In the genomic region with DNA sequence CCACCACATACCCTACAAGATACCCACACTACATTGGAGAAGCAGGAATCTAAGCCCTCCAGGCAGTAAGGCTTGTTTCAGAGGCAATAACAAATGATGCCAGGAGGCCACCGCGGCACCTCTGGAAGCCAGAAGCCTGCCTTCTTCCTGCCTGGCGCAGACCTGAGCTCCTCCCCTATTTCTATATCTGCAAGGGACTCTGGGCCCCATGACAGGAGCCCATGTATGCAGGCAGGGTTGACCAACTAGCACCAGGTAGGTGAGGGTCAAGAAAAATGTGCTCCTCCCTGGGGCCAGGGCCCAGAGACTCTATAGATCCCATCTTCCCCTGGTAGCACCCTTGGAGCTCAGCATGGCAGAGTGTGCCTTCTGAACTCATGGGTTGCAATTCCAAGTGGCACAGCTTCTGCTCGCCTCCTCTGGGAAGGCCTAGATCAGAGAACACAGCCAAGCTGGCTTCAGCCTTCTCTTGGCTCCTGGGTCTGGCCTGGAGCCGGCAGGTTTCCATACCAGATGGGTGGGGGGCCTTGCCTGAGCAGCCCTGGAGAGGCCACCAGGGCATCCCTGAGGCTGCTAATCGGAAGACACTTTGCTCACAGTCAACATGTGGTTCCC, we compare ENCODE assay signal across 9 cellular contexts.
DNase-seq lines count a peak whose midpoint lies in the region; ATAC-seq and TF ChIP-seq lines count a peak whose summit lies in the region.
"Had no signal": no experiment of that assay in that cellular context is flagged by ENCODE, and none has a peak within 500 bp of the region (broad histone marks: within the 10 kb centered on the region; RNA-seq: fewer than 3 reads in every experiment).

No MANE protein-coding gene starts in this region.

- H3K9me3 ChIP-seq in upper lobe of left lung (no peaks in the 10 kb centered on the region), trophoblast cell (ENCODE audit: insufficient read depth, low read depth, low read length) (no peaks in the 10 kb centered on the region)

- peak overlapping the region in 3 of 4 donors; percentile 54 to 70 (median 57) for H3K27ac ChIP-seq in upper lobe of left lung
- H3K27ac ChIP-seq in trophoblast cell (ENCODE audit: low read depth, low read length), result no peak overlapping the region
- H3K27ac ChIP-seq: C4-2B had no signal

- H3K4ac ChIP-seq in trophoblast cell (ENCODE audit: low read depth, low read length), result no peak overlapping the region

- no peak overlapping the region for H4K91ac ChIP-seq in trophoblast cell (ENCODE audit: low read depth, low read length)

- no peak for TF ChIP-seq POLR2A in upper lobe of left lung (IDR thresholded peaks at IDR 0.05)

- TF ChIP-seq EP300 in upper lobe of left lung (IDR thresholded peaks at IDR 0.05), result no peak

- no peak overlapping the region for H3K23ac ChIP-seq in trophoblast cell (ENCODE audit: low read length)

- no peak overlapping the region for H3K4me2 ChIP-seq in trophoblast cell (ENCODE audit: low read length)

- no peaks in the 10 kb centered on the region for H3K27me3 ChIP-seq in upper lobe of left lung
- H3K27me3 ChIP-seq in trophoblast cell (ENCODE audit: insufficient read depth, low read length), result no peaks in the 10 kb centered on the region

- intact Hi-C loops in left ventricle myocardium superior (cut with micrococcal nuclease), result loop anchor here (5.0 kb wide), 1 partner anchor 194 kb away; no protein-coding TSS in a partner anchor

- peak overlapping the region; percentile 88 for H3K27ac Mint-ChIP-seq in activated T-cell treated with anti-CD3 and anti-CD28 coated beads, Interleukin-2, amount 50 U/mL, for 24 hours

- H3K36me3 Mint-ChIP-seq in activated T-cell treated with anti-CD3 and anti-CD28 coated beads, Interleukin-2, amount 50 U/mL, for 24 hours (ENCODE audit: low read depth), result peaks cover 80% of the 10 kb centered on the region
- H3K36me3 Mint-ChIP-seq in activated T-cell treated with anti-CD3 and anti-CD28 coated beads, Interleukin-2, amount 50 U/mL, for 4 hours (ENCODE audit: insufficient read depth), result peaks cover 22% of the 10 kb centered on the region

- H3K79me1 ChIP-seq in trophoblast cell (ENCODE audit: low read length), result no peaks in the 10 kb centered on the region

- H3K9ac ChIP-seq in trophoblast cell (ENCODE audit: low read length), result no peak overlapping the region

- H3K14ac ChIP-seq in trophoblast cell (ENCODE audit: low read length), result no peak overlapping the region

- no peak for DNase-seq in activated T-cell treated with anti-CD3 and anti-CD28 coated beads, Interleukin-2, amount 50 U/mL, for 24 hours
- no peak for DNase-seq in activated T-cell treated with anti-CD3 and anti-CD28 coated beads, Interleukin-2, amount 50 U/mL, for 4 hours
- DNase-seq in NCI-H1694 (lab: John Stamatoyannopoulos, UW) (peak; percentile 75), left ventricle myocardium superior (peak; percentile 10), upper lobe of left lung (peak in 1 of 2 donors; percentile 19), trophoblast cell (no peak), NCI-H526 treated with DMSO at 0.1 percent for 48 hours (lab: John Stamatoyannopoulos, UW) (no peak)

- H3K4me3 Mint-ChIP-seq in activated T-cell treated with anti-CD3 and anti-CD28 coated beads, Interleukin-2, amount 50 U/mL, for 24 hours, result no peak overlapping the region
- H3K4me3 Mint-ChIP-seq in activated T-cell treated with anti-CD3 and anti-CD28 coated beads, Interleukin-2, amount 50 U/mL, for 4 hours, result no peak overlapping the region

- no peaks in the 10 kb centered on the region for H3K27me3 Mint-ChIP-seq in activated T-cell treated with anti-CD3 and anti-CD28 coated beads, Interleukin-2, amount 50 U/mL, for 24 hours
- no peaks in the 10 kb centered on the region for H3K27me3 Mint-ChIP-seq in activated T-cell treated with anti-CD3 and anti-CD28 coated beads, Interleukin-2, amount 50 U/mL, for 4 hours (ENCODE audit: low read depth)

- H4K8ac ChIP-seq in trophoblast cell (ENCODE audit: low read depth, low read length), result no peak overlapping the region

- H2BK120ac ChIP-seq in trophoblast cell (ENCODE audit: insufficient read depth, low read length, poor library complexity), result no peak overlapping the region

- H2AFZ ChIP-seq in trophoblast cell (ENCODE audit: insufficient read depth, low read length, poor library complexity), result no peak overlapping the region

- H3K18ac ChIP-seq in trophoblast cell (ENCODE audit: low read length), result no peak overlapping the region

- no peaks in the 10 kb centered on the region for H3K9me3 Mint-ChIP-seq in activated T-cell treated with anti-CD3 and anti-CD28 coated beads, Interleukin-2, amount 50 U/mL, for 24 hours
- H3K9me3 Mint-ChIP-seq in activated T-cell treated with anti-CD3 and anti-CD28 coated beads, Interleukin-2, amount 50 U/mL, for 4 hours, result no peaks in the 10 kb centered on the region

- H4K12ac ChIP-seq in trophoblast cell (ENCODE audit: low read depth, low read length), result no peak overlapping the region

- H3K4me1 Mint-ChIP-seq in activated T-cell treated with anti-CD3 and anti-CD28 coated beads, Interleukin-2, amount 50 U/mL, for 24 hours (ENCODE audit: low read depth), result peaks cover 67% of the 10 kb centered on the region
- peaks cover 54% of the 10 kb centered on the region for H3K4me1 Mint-ChIP-seq in activated T-cell treated with anti-CD3 and anti-CD28 coated beads, Interleukin-2, amount 50 U/mL, for 4 hours (ENCODE audit: low read depth)

- H2AK5ac ChIP-seq in trophoblast cell (ENCODE audit: low read length), result no peak overlapping the region

- H3K4me3 ChIP-seq in upper lobe of left lung (no peak overlapping the region), trophoblast cell (ENCODE audit: low read depth, low read length) (no peak overlapping the region)

- H3K36me3 ChIP-seq in upper lobe of left lung (peaks cover 6 to 57% (median 30%) of the 10 kb centered on the region in 4 donors), trophoblast cell (ENCODE audit: control insufficient read depth in 1 of 2, insufficient read depth in 2 of 2, low read length in 2 of 2) (peaks cover 0 to 2% of the 10 kb centered on the region in 2 experiments)

- H3K4me1 ChIP-seq in upper lobe of left lung (peaks cover 6 to 15% (median 8%) of the 10 kb centered on the region in 4 donors), trophoblast cell (ENCODE audit: control insufficient read depth in 1 of 2, insufficient read depth in 2 of 2, low read length in 2 of 2) (no peaks in the 10 kb centered on the region)

- 55 to 74% methylated on average over 3 to 6 of the region's 6 CpGs for WGBS in upper lobe of left lung, 2 donors
- no CpG with 5 or more reads among the region's 6 CpGs for WGBS in trophoblast cell (ENCODE audit: extremely low coverage, insufficient coverage, insufficient read length)

- TF ChIP-seq CTCF in upper lobe of left lung (IDR thresholded peaks at IDR 0.05), result no peak

- ATAC-seq in activated T-cell treated with anti-CD3 and anti-CD28 coated beads, Interleukin-2, amount 50 U/mL, for 4 hours, result no peak
- ATAC-seq in left ventricle myocardium superior, result peak; percentile 3
- no peak for ATAC-seq in upper lobe of left lung (ENCODE audit: low FRiP score in 2 of 2)
- ATAC-seq in GM21360 (IDR thresholded peaks at IDR 0.05; ENCODE audit: unreplicated experiment), result no peak

- no peak overlapping the region for H2BK12ac ChIP-seq in trophoblast cell (ENCODE audit: low read length)

- H3K79me2 ChIP-seq in trophoblast cell (ENCODE audit: control insufficient read depth, insufficient read depth, low read length, poor library complexity), result no peaks in the 10 kb centered on the region

- H2BK5ac ChIP-seq in trophoblast cell (ENCODE audit: low read depth, low read length, poor library complexity), result no peak overlapping the region

Comparison
In these comparisons a context has a peak if more than half of its experiments do, and no peak if none do; other contexts are left out.
1. DNase-seq: peak in NCI-H1694 (single experiment) and left ventricle myocardium superior (single experiment); none in activated T-cell treated with anti-CD3 and anti-CD28 coated beads, Interleukin-2, amount 50 U/mL, for 24 hours (single experiment), activated T-cell treated with anti-CD3 and anti-CD28 coated beads, Interleukin-2, amount 50 U/mL, for 4 hours (single experiment), trophoblast cell (0 of 2) and NCI-H526 treated with DMSO at 0.1 percent for 48 hours (single experiment).